ENCODE assay signal across 1 cellular context in the genomic region with DNA sequence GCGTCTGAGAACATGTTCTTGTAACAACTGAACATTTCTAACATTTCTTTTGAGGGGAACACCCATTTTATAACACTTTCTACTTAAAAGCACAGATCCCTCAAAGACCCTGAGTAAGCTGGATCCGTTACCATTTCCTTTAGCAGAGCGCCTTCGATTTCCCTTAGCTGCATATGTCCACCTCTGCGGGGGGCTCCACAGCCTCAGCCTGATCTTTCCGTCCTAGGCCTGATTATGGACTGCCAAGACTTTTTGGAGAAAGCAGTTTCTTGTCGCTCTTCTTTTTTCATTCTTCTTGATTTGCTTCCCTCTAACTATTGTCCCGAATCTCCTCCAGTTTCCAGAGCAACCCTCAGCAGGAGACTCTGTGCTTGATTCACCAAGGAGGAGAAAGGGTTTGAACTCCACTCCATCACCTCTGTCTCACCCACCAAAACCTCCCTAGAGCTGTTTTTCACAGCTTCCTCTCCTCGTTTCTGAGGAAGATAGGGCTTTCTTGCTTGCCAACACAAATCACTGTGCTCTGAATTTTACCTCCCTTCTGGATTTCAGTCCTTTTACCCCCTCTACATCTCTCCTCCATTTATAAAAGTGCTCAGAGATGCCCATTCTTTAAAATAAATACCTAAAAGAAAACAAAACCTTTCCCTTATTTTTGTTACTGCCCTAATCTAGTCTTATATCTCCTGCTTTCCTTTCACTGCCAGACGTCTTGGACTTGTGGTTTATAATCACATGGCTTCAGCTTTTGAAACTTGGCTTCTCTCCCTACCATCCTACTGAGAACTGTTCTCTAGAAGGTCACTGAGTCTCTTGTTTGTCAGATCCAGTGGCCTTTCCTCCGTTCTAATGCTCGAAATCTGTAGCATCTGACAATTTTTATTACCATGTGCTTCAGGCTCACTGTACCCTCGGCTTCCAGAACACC.
TF ChIP-seq lines count a peak whose summit lies in the region.

No MANE protein-coding gene starts in this region.

TF ChIP-seq in IMR-90, 13 proteins besides CTCF, POLR2A, EP300 and RAD21 (continued from another document):
- TF ChIP-seq MAZ (IDR thresholded peaks at IDR 0.05; ENCODE audit: borderline replicate concordance, low read depth, low read length), result no peak
- no peak for TF ChIP-seq CEBPB (IDR thresholded peaks at IDR 0.05; ENCODE audit: low read depth, low read length)
- no peak for TF ChIP-seq BHLHE40 (IDR thresholded peaks at IDR 0.05; ENCODE audit: low read depth, low read length)
- TF ChIP-seq CHD1 (IDR thresholded peaks at IDR 0.05; ENCODE audit: low read depth, low read length), result no peak
- no peak for TF ChIP-seq FOS (IDR thresholded peaks at IDR 0.05; ENCODE audit: low read depth, low read length)
- no peak for TF ChIP-seq MXI1 (IDR thresholded peaks at IDR 0.05; ENCODE audit: borderline replicate concordance, low read depth, low read length)
- no peak for TF ChIP-seq NFE2L2 (IDR thresholded peaks at IDR 0.05; ENCODE audit: low read depth, low read length)
- TF ChIP-seq MAFK (IDR thresholded peaks at IDR 0.05; ENCODE audit: low read depth, low read length), result no peak
- TF ChIP-seq, protein P1, sequence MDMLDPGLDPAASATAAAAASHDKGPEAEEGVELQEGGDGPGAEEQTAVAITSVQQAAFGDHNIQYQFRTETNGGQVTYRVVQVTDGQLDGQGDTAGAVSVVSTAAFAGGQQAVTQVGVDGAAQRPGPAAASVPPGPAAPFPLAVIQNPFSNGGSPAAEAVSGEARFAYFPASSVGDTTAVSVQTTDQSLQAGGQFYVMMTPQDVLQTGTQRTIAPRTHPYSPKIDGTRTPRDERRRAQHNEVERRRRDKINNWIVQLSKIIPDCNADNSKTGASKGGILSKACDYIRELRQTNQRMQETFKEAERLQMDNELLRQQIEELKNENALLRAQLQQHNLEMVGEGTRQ (IDR thresholded peaks at IDR 0.05; ENCODE audit: low read depth, low read length), result no peak; the same call in 1 of the 2 replicates
